Comparison of ENCODE assay signal across 18 cellular contexts in genomic region chr11:125081098-125081798, GRCh38.
"Had no signal": no experiment of that assay in that cellular context is flagged by ENCODE, and none has a peak within 500 bp of the region (broad histone marks: within the 10 kb centered on the region; RNA-seq: fewer than 3 reads in every experiment).

No MANE protein-coding gene starts in this region.

- DNase-seq: activated CD4-positive, alpha-beta T cell treated with anti-CD3 and anti-CD28 coated beads, Interleukin-2, amount 10 ng/mL, durations not matched to agents 7 days and 5 days; activated CD4-positive, CD25-positive, alpha-beta regulatory T cell; activated gamma-delta T cell; activated T-cell treated with anti-CD3 and anti-CD28 coated beads, Interleukin-2, amount 50 U/mL, for 72 hours; effector CD8-positive, alpha-beta T cell; heart right ventricle; left lung; naive thymus-derived CD8-positive, alpha-beta T cell; stimulated activated naive CD4-positive, alpha-beta T cell treated with Interleukin-2 at 50 U/mL for 16 hours; T-helper 1 cell; T-helper 9 cell; thyroid gland had no signal

- ATAC-seq: activated naive CD4-positive, alpha-beta T cell treated with anti-CD3 and anti-CD28 coated beads, Interleukin-2, amount 50 U/mL, for 72 hours; activated T-cell treated with anti-CD3 and anti-CD28 coated beads, Interleukin-2, amount 50 U/mL, for 72 hours; gastroesophageal sphincter; heart right ventricle; left lung; naive thymus-derived CD8-positive, alpha-beta T cell had no signal

- H3K9me3 ChIP-seq: adrenal gland, breast epithelium, esophagus muscularis mucosa, gastroesophageal sphincter, heart right ventricle, left lung, thyroid gland had no signal

- H3K27me3 ChIP-seq: adrenal gland, thyroid gland had no signal

- H3K36me3 ChIP-seq: breast epithelium, esophagus muscularis mucosa, gastroesophageal sphincter, thyroid gland had no signal

- H3K36me3 Mint-ChIP-seq: activated naive CD4-positive, alpha-beta T cell treated with anti-CD3 and anti-CD28 coated beads, Interleukin-2, amount 50 U/mL, for 72 hours; naive thymus-derived CD8-positive, alpha-beta T cell had no signal

- H3K27ac ChIP-seq: breast epithelium, esophagus muscularis mucosa, gastroesophageal sphincter, heart right ventricle, left lung, thyroid gland had no signal

- H3K4me1 Mint-ChIP-seq: activated CD4-positive, alpha-beta T cell treated with anti-CD3 and anti-CD28 coated beads, Interleukin-2, amount 10 ng/mL, durations not matched to agents 7 days and 5 days; memory B cell had no signal

- H3K4me1 ChIP-seq: breast epithelium, esophagus muscularis mucosa, gastroesophageal sphincter, heart right ventricle, left lung, thyroid gland had no signal

- H3K4me3 Mint-ChIP-seq: activated CD4-positive, alpha-beta T cell treated with anti-CD3 and anti-CD28 coated beads, Interleukin-2, amount 10 ng/mL, durations not matched to agents 7 days and 5 days; activated T-cell treated with anti-CD3 and anti-CD28 coated beads, Interleukin-2, amount 50 U/mL, for 72 hours; memory B cell; naive thymus-derived CD8-positive, alpha-beta T cell had no signal

- H3K27me3 Mint-ChIP-seq: activated CD4-positive, alpha-beta T cell treated with anti-CD3 and anti-CD28 coated beads, Interleukin-2, amount 10 ng/mL, durations not matched to agents 7 days and 5 days; memory B cell had no signal

- H3K9me3 Mint-ChIP-seq: activated CD4-positive, alpha-beta T cell treated with anti-CD3 and anti-CD28 coated beads, Interleukin-2, amount 10 ng/mL, durations not matched to agents 7 days and 5 days; activated naive CD4-positive, alpha-beta T cell treated with anti-CD3 and anti-CD28 coated beads, Interleukin-2, amount 50 U/mL, for 72 hours; activated T-cell treated with anti-CD3 and anti-CD28 coated beads, Interleukin-2, amount 50 U/mL, for 72 hours; memory B cell had no signal

- H3K27ac Mint-ChIP-seq: activated naive CD4-positive, alpha-beta T cell treated with anti-CD3 and anti-CD28 coated beads, Interleukin-2, amount 50 U/mL, for 72 hours; activated T-cell treated with anti-CD3 and anti-CD28 coated beads, Interleukin-2, amount 50 U/mL, for 72 hours; memory B cell; naive thymus-derived CD8-positive, alpha-beta T cell had no signal

- H3K4me3 ChIP-seq: adrenal gland, breast epithelium, esophagus muscularis mucosa, gastroesophageal sphincter, heart right ventricle, left lung, thyroid gland had no signal
